1 cellular context compared by ENCODE assay signal in genomic region chr2:43313642-43314017, GRCh38.
TF ChIP-seq lines count a peak whose summit lies in the region.

No MANE protein-coding gene starts in this region.

TF ChIP-seq in HEK293, 187 proteins besides CTCF, POLR2A, EP300 and RAD21 (continued from another document):
- TF ChIP-seq ZNF214 (tag by site-specific recombination; IDR thresholded peaks at IDR 0.05; ENCODE audit: borderline replicate concordance) (no peak), ZBTB7A (tag by site-specific recombination; IDR thresholded peaks at IDR 0.05; ENCODE audit: low read depth) (no peak), ZNF121 (tag by site-specific recombination; IDR thresholded peaks at IDR 0.05) (no peak), ZFP69B (tag by site-specific recombination; IDR thresholded peaks at IDR 0.05) (no peak), ZNF76 (tag by site-specific recombination; IDR thresholded peaks at IDR 0.05; ENCODE audit: borderline replicate concordance, low read depth) (no peak)
- TF ChIP-seq, protein P1, sequence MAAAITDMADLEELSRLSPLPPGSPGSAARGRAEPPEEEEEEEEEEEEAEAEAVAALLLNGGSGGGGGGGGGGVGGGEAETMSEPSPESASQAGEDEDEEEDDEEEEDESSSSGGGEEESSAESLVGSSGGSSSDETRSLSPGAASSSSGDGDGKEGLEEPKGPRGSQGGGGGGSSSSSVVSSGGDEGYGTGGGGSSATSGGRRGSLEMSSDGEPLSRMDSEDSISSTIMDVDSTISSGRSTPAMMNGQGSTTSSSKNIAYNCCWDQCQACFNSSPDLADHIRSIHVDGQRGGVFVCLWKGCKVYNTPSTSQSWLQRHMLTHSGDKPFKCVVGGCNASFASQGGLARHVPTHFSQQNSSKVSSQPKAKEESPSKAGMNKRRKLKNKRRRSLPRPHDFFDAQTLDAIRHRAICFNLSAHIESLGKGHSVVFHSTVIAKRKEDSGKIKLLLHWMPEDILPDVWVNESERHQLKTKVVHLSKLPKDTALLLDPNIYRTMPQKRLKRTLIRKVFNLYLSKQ (tag by site-specific recombination; IDR thresholded peaks at IDR 0.05; ENCODE audit: borderline replicate concordance) = no peak
